ENCODE assay signal across 9 cellular contexts in the genomic region with DNA sequence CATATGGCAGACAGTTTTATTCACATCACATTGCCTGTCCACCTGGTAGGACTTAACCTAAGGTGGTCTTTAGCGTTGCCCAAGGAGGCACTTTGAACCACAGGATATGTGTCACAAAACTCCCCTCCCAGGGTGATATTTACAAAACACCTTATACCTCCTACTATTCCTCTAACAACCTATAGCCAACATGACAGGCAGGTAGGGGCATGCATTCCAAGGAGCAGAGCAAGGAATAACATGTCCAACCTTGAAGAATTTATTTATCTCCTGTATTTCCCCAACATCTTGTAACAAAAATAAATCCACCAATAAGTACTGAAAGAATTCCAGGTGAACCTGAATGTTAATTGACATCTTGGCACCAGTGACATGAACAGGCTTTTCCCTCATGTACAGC.
"Had no signal": no experiment of that assay in that cellular context is flagged by ENCODE, and none has a peak within 500 bp of the region (broad histone marks: within the 10 kb centered on the region; RNA-seq: fewer than 3 reads in every experiment).

No MANE protein-coding gene starts in this region.

- H2AFZ ChIP-seq: GM23338 had no signal

- H3K27ac Mint-ChIP-seq: GM23338, H9, IgD-negative memory B cell had no signal

- H3K36me3 Mint-ChIP-seq: IgD-negative memory B cell had no signal

- H3K27me3 Mint-ChIP-seq: IgD-negative memory B cell had no signal

- ATAC-seq: GM23338, HepG2 had no signal

- H3K27ac ChIP-seq: HL-60 had no signal

- H3K4me3 ChIP-seq: GM23338 had no signal

- H3K9me3 Mint-ChIP-seq: GM23338, H9, IgD-negative memory B cell had no signal

- H3K4me3 Mint-ChIP-seq: GM23338, H9, IgD-negative memory B cell had no signal

- DNase-seq: H9, HCEC 1CT, KBM-7 had no signal

- FAIRE-seq: H1, H54, HepG2 had no signal

- H3K4me1 Mint-ChIP-seq: GM23338, H9, IgD-negative memory B cell had no signal

- H3K4me2 ChIP-seq: GM23338 had no signal
